21 cellular contexts compared by ENCODE assay signal in the genomic region with DNA sequence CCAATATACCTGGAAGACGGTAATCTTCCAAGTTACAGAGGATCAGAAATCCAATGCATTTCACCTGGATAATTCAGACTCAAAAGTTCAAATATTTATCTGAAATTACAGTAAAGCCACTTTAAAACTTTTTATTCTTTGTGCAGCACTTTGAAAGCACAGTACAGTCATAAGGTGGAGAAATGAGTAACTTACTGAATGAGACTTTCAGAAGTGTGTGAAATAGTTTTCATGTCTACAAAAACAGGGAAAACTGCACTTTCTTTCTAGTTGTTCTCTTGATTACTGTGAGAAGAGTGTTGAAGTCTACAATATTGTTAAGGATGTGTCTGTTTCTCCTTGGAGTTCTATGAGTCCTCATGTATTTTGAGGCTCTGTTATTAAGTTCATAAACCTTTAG.
DNase-seq lines count a peak whose midpoint lies in the region; ATAC-seq and TF ChIP-seq lines count a peak whose summit lies in the region.
"Had no signal": no experiment of that assay in that cellular context is flagged by ENCODE, and none has a peak within 500 bp of the region (broad histone marks: within the 10 kb centered on the region; RNA-seq: fewer than 3 reads in every experiment).

No MANE protein-coding gene starts in this region.

- WGBS in SK-N-SH (ENCODE audit: low lambda C conversion rate): 95% methylated on average over 1 of the region's 1 CpG

- H3K4me1 Mint-ChIP-seq in stimulated activated naive CD8-positive, alpha-beta T cell treated with anti-CD3 and anti-CD28 coated beads, Interleukin-15, amount 100 ng/mL, for 72 hours: peaks cover 42% of the 10 kb centered on the region

- H3K9ac ChIP-seq in SK-N-SH (no peak overlapping the region), fibroblast of lung (ENCODE audit: insufficient read depth, low read length) (no peak overlapping the region)

- TF ChIP-seq EP300 in SK-N-SH (IDR thresholded peaks at IDR 0.05; ENCODE audit: borderline replicate concordance in 1 of 2, low read depth in 1 of 2, low read length in 1 of 2): no peak

- H3K4me3 ChIP-seq in SK-N-SH (ENCODE audit: low read depth in 2 of 2, low read length in 1 of 2): no peak overlapping the region
- no peak overlapping the region for H3K4me3 ChIP-seq in fibroblast of lung (replicated peaks in 1 of 4; ENCODE audit: control extremely low read depth in 1 of 4, insufficient read depth in 1 of 4, low read depth in 3 of 4, low read length in 4 of 4)
- no peak overlapping the region for H3K4me3 ChIP-seq in left lung
- no peak overlapping the region for H3K4me3 ChIP-seq in WERI-Rb-1 (ENCODE audit: low read depth, low read length)
- H3K4me3 ChIP-seq: ascending aorta, coronary artery, K562, SJCRH30, testis had no signal

- H4K20me1 ChIP-seq in SK-N-SH (ENCODE audit: insufficient read depth) (peaks cover 40% of the 10 kb centered on the region), fibroblast of lung (ENCODE audit: control insufficient read depth, extremely low read depth, insufficient read depth, low read length) (no peaks in the 10 kb centered on the region)

- POLR2A ChIA-PET in SK-N-SH (lab: Yijun Ruan, JAX): no interaction called here

- H3K27ac ChIP-seq in SK-N-SH (ENCODE audit: low read depth in 2 of 2, low read length in 1 of 2) (peak overlapping the region; percentile 45 to 53), fibroblast of lung (ENCODE audit: insufficient read depth, low read length) (no peak overlapping the region), left lung (no peak overlapping the region), WERI-Rb-1 (no peak overlapping the region)
- H3K27ac ChIP-seq: ascending aorta, SJCRH30, testis had no signal

- peak overlapping the region; percentile 8 for H3K4me2 ChIP-seq in SK-N-SH
- peak overlapping the region; percentile 37 for H3K4me2 ChIP-seq in fibroblast of lung (ENCODE audit: extremely low read depth, insufficient read depth, low read length)

- H3K4me1 ChIP-seq in SK-N-SH (ENCODE audit: control insufficient read depth in 1 of 2, insufficient read depth in 2 of 2, low read depth in 1 of 2, low read length in 1 of 2) (peaks cover 0 to 8% of the 10 kb centered on the region in 2 experiments; a peak in 3 of 4 replicates), fibroblast of lung (ENCODE audit: control insufficient read depth, extremely low read depth, insufficient read depth, low read length) (peaks cover 14% of the 10 kb centered on the region), left lung (peaks cover 15 to 21% of the 10 kb centered on the region in 2 donors)
- H3K4me1 ChIP-seq: SJCRH30, testis had no signal

- CTCF ChIA-PET in SK-N-SH (lab: Yijun Ruan, JAX): no interaction called here

- H3K36me3 ChIP-seq in SK-N-SH (replicated peaks in 1 of 2; ENCODE audit: control insufficient read depth in 1 of 2, insufficient read depth in 2 of 2, low read length in 1 of 2): peaks cover 5 to 18% of the 10 kb centered on the region in 2 experiments
- H3K36me3 ChIP-seq in fibroblast of lung (ENCODE audit: control insufficient read depth, insufficient read depth, low read length): no peaks in the 10 kb centered on the region
- no peaks in the 10 kb centered on the region for H3K36me3 ChIP-seq in left lung
- H3K36me3 ChIP-seq in WERI-Rb-1: peaks cover 11% of the 10 kb centered on the region
- H3K36me3 ChIP-seq: ascending aorta, SJCRH30 had no signal

- no peak overlapping the region for H3K27ac Mint-ChIP-seq in stimulated activated naive CD8-positive, alpha-beta T cell treated with anti-CD3 and anti-CD28 coated beads, Interleukin-15, amount 100 ng/mL, for 72 hours

- no peak for DNase-seq in stimulated activated naive CD8-positive, alpha-beta T cell treated with anti-CD3 and anti-CD28 coated beads, Interleukin-15, amount 100 ng/mL, for 72 hours
- no peak for DNase-seq in stimulated activated naive CD8-positive, alpha-beta T cell treated with anti-CD3 and anti-CD28 coated beads, Interleukin-15, Interleukin-2, amounts not matched to agents 100 U/mL and 50 U/mL, for 24 hours
- no peak for DNase-seq in SK-N-SH
- DNase-seq in fibroblast of lung (ENCODE audit: low read depth in 2 of 2): peak in 1 of 2 donors; percentile 19
- DNase-seq in NCI-H2107 (lab: John Stamatoyannopoulos, UW): no peak
- DNase-seq in left lung: no peak
- DNase-seq in WERI-Rb-1: no peak
- DNase-seq: activated CD4-positive, alpha-beta T cell treated with anti-CD3 and anti-CD28 coated beads, Interleukin-2, amount 50 U/mL, for 4 hours; foreskin melanocyte; left cardiac atrium; NCI-H1092; NCI-H69; occipital lobe; stimulated activated CD4-positive, alpha-beta T cell treated with anti-CD3 and anti-CD28 coated beads, Interleukin-2, amount 100 ng/mL, for 24 hours; testis had no signal

- no peaks in the 10 kb centered on the region for H3K9me3 Mint-ChIP-seq in stimulated activated naive CD8-positive, alpha-beta T cell treated with anti-CD3 and anti-CD28 coated beads, Interleukin-15, amount 100 ng/mL, for 72 hours

- H3K9me3 ChIP-seq in SK-N-SH: no peaks in the 10 kb centered on the region
- H3K9me3 ChIP-seq in fibroblast of lung (ENCODE audit: control insufficient read depth, insufficient read depth, low read depth, low read length): no peaks in the 10 kb centered on the region
- no peaks in the 10 kb centered on the region for H3K9me3 ChIP-seq in left lung
- H3K9me3 ChIP-seq in WERI-Rb-1 (ENCODE audit: severe bottlenecking): no peaks in the 10 kb centered on the region
- H3K9me3 ChIP-seq: ascending aorta, SJCRH30, testis had no signal

- intact Hi-C loops in left lung (cut with DNase I): no loop called here

- ATAC-seq in stimulated activated naive CD8-positive, alpha-beta T cell treated with anti-CD3 and anti-CD28 coated beads, Interleukin-15, amount 100 ng/mL, for 72 hours: peak; percentile 69
- no peak for ATAC-seq in stimulated activated naive CD8-positive, alpha-beta T cell treated with anti-CD3 and anti-CD28 coated beads, Interleukin-15, Interleukin-2, amounts not matched to agents 100 U/mL and 50 U/mL, for 24 hours
- no peak for ATAC-seq in left lung
- ATAC-seq in HG02623 (IDR thresholded peaks at IDR 0.05; ENCODE audit: unreplicated experiment): no peak
- ATAC-seq: left cardiac atrium, sciatic nerve had no signal

- peak overlapping the region in 1 of 2 donors; percentile 44 for H3K4me3 Mint-ChIP-seq in stimulated activated naive CD8-positive, alpha-beta T cell treated with anti-CD3 and anti-CD28 coated beads, Interleukin-15, amount 100 ng/mL, for 72 hours

- H3K27me3 ChIP-seq in SK-N-SH (ENCODE audit: insufficient read depth): no peaks in the 10 kb centered on the region
- H3K27me3 ChIP-seq in fibroblast of lung (ENCODE audit: control insufficient read depth, insufficient read depth, low read length): no peaks in the 10 kb centered on the region
- H3K27me3 ChIP-seq in left lung: no peaks in the 10 kb centered on the region
- no peaks in the 10 kb centered on the region for H3K27me3 ChIP-seq in WERI-Rb-1 (ENCODE audit: insufficient read depth, low read depth, severe bottlenecking)
- H3K27me3 ChIP-seq: ascending aorta, SJCRH30, testis had no signal

- no peak overlapping the region for H2AFZ ChIP-seq in SK-N-SH (ENCODE audit: low read depth)
- no peak overlapping the region for H2AFZ ChIP-seq in fibroblast of lung (ENCODE audit: low read length)

- TF ChIP-seq RAD21 in SK-N-SH (IDR thresholded peaks at IDR 0.05; ENCODE audit: low read length): no peak

- H3K79me2 ChIP-seq in SK-N-SH (ENCODE audit: insufficient read depth) (peaks cover 67% of the 10 kb centered on the region), fibroblast of lung (ENCODE audit: control insufficient read depth, insufficient read depth, low read length) (peaks cover 29% of the 10 kb centered on the region)

- no peaks in the 10 kb centered on the region for H3K27me3 Mint-ChIP-seq in stimulated activated naive CD8-positive, alpha-beta T cell treated with anti-CD3 and anti-CD28 coated beads, Interleukin-15, amount 100 ng/mL, for 72 hours

- TF ChIP-seq CTCF in SK-N-SH (IDR thresholded peaks at IDR 0.05): no peak
- no peak for TF ChIP-seq CTCF in fibroblast of lung (conservative IDR thresholded peaks at IDR 0.05 in 1 of 2, IDR thresholded peaks at IDR 0.05 in 1 of 2; ENCODE audit: low read depth in 1 of 2, low read length in 2 of 2)
- TF ChIP-seq CTCF in left lung (IDR thresholded peaks at IDR 0.05): no peak
- TF ChIP-seq CTCF in WERI-Rb-1 (IDR thresholded peaks at IDR 0.05; ENCODE audit: low read depth, low read length): no peak

- peaks cover 23% of the 10 kb centered on the region for H3F3A ChIP-seq in SK-N-SH (replicated peaks; ENCODE audit: insufficient read depth)

- no peaks in the 10 kb centered on the region for H3K9me2 ChIP-seq in SK-N-SH

TF ChIP-seq in SK-N-SH, 30 proteins besides CTCF, POLR2A, EP300 and RAD21 (continues in another document):
- TF ChIP-seq, protein P1, sequence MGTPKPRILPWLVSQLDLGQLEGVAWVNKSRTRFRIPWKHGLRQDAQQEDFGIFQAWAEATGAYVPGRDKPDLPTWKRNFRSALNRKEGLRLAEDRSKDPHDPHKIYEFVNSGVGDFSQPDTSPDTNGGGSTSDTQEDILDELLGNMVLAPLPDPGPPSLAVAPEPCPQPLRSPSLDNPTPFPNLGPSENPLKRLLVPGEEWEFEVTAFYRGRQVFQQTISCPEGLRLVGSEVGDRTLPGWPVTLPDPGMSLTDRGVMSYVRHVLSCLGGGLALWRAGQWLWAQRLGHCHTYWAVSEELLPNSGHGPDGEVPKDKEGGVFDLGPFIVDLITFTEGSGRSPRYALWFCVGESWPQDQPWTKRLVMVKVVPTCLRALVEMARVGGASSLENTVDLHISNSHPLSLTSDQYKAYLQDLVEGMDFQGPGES (IDR thresholded peaks at IDR 0.05; ENCODE audit: low read depth, low read length): no peak
- TF ChIP-seq FOSL2 (IDR thresholded peaks at IDR 0.05; ENCODE audit: borderline replicate concordance, low read depth) (no peak), CHD2 (IDR thresholded peaks at IDR 0.05; ENCODE audit: low read length, partially characterized antibody) (no peak), SMC3 (IDR thresholded peaks at IDR 0.05; ENCODE audit: low read depth, low read length) (no peak), RCOR1 (IDR thresholded peaks at IDR 0.05; ENCODE audit: low read length) (no peak), POLR2AphosphoS5 (IDR thresholded peaks at IDR 0.05; ENCODE audit: low read depth, low read length) (no peak), YY1 (IDR thresholded peaks at IDR 0.05; ENCODE audit: low read depth) (no peak), FOXJ3 (CRISPR knock-in tag; IDR thresholded peaks at IDR 0.05) (no peak)
- TF ChIP-seq, protein P2, sequence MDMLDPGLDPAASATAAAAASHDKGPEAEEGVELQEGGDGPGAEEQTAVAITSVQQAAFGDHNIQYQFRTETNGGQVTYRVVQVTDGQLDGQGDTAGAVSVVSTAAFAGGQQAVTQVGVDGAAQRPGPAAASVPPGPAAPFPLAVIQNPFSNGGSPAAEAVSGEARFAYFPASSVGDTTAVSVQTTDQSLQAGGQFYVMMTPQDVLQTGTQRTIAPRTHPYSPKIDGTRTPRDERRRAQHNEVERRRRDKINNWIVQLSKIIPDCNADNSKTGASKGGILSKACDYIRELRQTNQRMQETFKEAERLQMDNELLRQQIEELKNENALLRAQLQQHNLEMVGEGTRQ (IDR thresholded peaks at IDR 0.05; ENCODE audit: borderline replicate concordance, low read depth, low read length): no peak

Comparison
In these comparisons a context has a peak if more than half of its experiments do, and no peak if none do; other contexts are left out.
1. H3K27ac ChIP-seq: peak in SK-N-SH (2 of 2); none in fibroblast of lung (single experiment), left lung (0 of 2) and WERI-Rb-1 (single experiment).